ENCODE assay signal across 30 cellular contexts in genomic region chr10:9682812-9683211, GRCh38.
"Had no signal": no experiment of that assay in that cellular context is flagged by ENCODE, and none has a peak within 500 bp of the region (broad histone marks: within the 10 kb centered on the region; RNA-seq: fewer than 3 reads in every experiment).

No MANE protein-coding gene starts in this region.

- H3K27me3 ChIP-seq: neural progenitor cell, ovary, right lobe of liver, sigmoid colon, spleen, suprapubic skin, testis, tibial artery, transverse colon, upper lobe of right lung, uterus had no signal

- H3K9ac ChIP-seq: neural progenitor cell, parathyroid adenoma had no signal

- H3K27ac ChIP-seq: neural progenitor cell, ovary, parathyroid adenoma, psoas muscle, right lobe of liver, sigmoid colon, spleen, suprapubic skin, testis, tibial artery, transverse colon, upper lobe of right lung, uterus had no signal

- H2AFZ ChIP-seq: neural progenitor cell, parathyroid adenoma had no signal

- H3K4me2 ChIP-seq: neural progenitor cell had no signal

- H3K4me3 ChIP-seq: neural progenitor cell, ovary, psoas muscle, right lobe of liver, sigmoid colon, spleen, suprapubic skin, testis, tibial artery, transverse colon, upper lobe of right lung, uterus had no signal

- ATAC-seq: naive thymus-derived CD4-positive, alpha-beta T cell; natural killer cell; psoas muscle; right cardiac atrium; right lobe of liver; stimulated activated memory B cell treated with anti-CD40 and anti-IgM and Interleukin-4, amounts not matched to agents 10 μg/mL and 1 μg/mL and 100 μg/mL, for 72 hours; stimulated activated naive CD8-positive, alpha-beta T cell treated with anti-CD3 and anti-CD28 coated beads, Interleukin-15, amount 100 ng/mL, for 72 hours; stimulated activated naive CD8-positive, alpha-beta T cell treated with anti-CD3 and anti-CD28 coated beads, Interleukin-15, Interleukin-2, amounts not matched to agents 100 U/mL and 50 U/mL, for 24 hours; upper lobe of right lung had no signal

- DNase-seq: naive thymus-derived CD4-positive, alpha-beta T cell; natural killer cell; occipital lobe; ovary; posterior cingulate gyrus; psoas muscle; retina; right cardiac atrium; right lobe of liver; sigmoid colon; small intestine; spleen; stimulated activated CD4-positive, alpha-beta T cell treated with anti-CD3 and anti-CD28 coated beads, Interleukin-12 subunit alpha, Interleukin-12 subunit beta, amount 100 ng/mL, for 4 hours; stimulated activated CD4-positive, alpha-beta T cell treated with anti-CD3 and anti-CD28 coated beads, Interleukin-1b, Interleukin-23, amount 100 ng/mL, for 48 hours; stimulated activated CD4-positive, alpha-beta T cell treated with anti-CD3 and anti-CD28 coated beads, Interleukin-4, amount 100 ng/mL, for 1 hour; stimulated activated CD4-positive, alpha-beta T cell treated with anti-CD3 and anti-CD28 coated beads, Interleukin-4, amount 100 ng/mL, for 4 hours; stimulated activated CD8-positive, alpha-beta memory T cell treated with anti-CD3 and anti-CD28 coated beads, Interleukin-4, amount 100 ng/mL, for 48 hours; stimulated activated naive CD4-positive, alpha-beta T cell; stimulated activated naive CD8-positive, alpha-beta T cell treated with anti-CD3 and anti-CD28 coated beads, Interleukin-15, amount 100 ng/mL, for 72 hours; stimulated activated naive CD8-positive, alpha-beta T cell treated with anti-CD3 and anti-CD28 coated beads, Interleukin-15, Interleukin-2, amounts not matched to agents 100 U/mL and 50 U/mL, for 24 hours; substantia nigra; testis; tibial artery; transverse colon; upper lobe of right lung; uterus had no signal

- H3K36me3 ChIP-seq: neural progenitor cell, ovary, right lobe of liver, sigmoid colon, spleen, suprapubic skin, tibial artery, transverse colon, upper lobe of right lung, uterus had no signal

- H3K9me3 ChIP-seq: ovary, psoas muscle, right lobe of liver, sigmoid colon, suprapubic skin, testis, tibial artery, transverse colon, upper lobe of right lung, uterus had no signal

- H3K4me1 ChIP-seq: neural progenitor cell, parathyroid adenoma, psoas muscle, right lobe of liver, spleen, suprapubic skin, testis, tibial artery, transverse colon, upper lobe of right lung, uterus had no signal

- H3K79me2 ChIP-seq: parathyroid adenoma had no signal
